20 cellular contexts compared by ENCODE assay signal in the genomic region with DNA sequence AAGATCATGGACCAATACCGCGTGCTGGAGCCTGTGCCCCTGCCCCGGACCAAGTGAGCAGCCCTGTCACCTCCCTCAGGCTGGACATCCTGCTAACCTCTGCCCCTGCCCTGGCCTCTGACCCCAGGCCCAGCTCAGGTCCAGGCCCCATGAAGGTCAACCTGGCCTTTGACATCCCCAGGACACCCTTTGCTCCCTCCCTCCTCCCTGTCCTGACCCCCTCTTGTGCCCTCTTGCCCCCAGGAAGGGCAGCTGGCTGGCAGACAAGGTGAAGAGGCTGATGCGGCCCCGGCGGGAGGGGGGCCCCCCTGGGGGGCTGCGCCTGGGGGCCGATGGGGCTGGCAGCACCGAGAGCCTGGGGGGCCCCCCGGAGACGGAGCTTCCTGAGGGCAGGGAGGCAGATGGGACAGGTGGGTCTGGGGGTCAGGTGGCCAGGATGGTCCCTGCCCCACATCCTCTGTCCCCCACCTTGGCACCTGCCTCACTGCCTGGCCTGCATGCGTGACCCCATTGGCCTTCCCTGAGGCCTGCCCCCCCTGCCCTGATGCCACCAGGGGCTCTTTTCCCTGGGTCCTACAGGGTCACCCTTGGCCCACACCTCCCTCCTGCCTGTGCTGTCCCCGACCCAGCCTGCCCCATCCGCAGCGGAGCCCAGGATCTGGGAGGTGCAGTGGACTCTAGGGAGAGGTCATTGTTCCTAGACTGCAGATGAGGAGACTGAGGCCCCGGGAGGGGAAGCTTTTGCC. TPM values are rescaled to one million over a fixed set of nuclear protein-coding genes. Genes with fewer than 3 reads are reported as not detected.
DNase-seq lines count a peak whose midpoint lies in the region; ATAC-seq and TF ChIP-seq lines count a peak whose summit lies in the region.
"Had no signal": no experiment of that assay in that cellular context is flagged by ENCODE, and none has a peak within 500 bp of the region (broad histone marks: within the 10 kb centered on the region; RNA-seq: fewer than 3 reads in every experiment).

No MANE protein-coding gene starts in this region.

- no peaks in the 10 kb centered on the region for H3K9me3 ChIP-seq in SK-N-SH
- H3K9me3 ChIP-seq in RWPE2 (ENCODE audit: severe bottlenecking) = no peaks in the 10 kb centered on the region
- no peaks in the 10 kb centered on the region for H3K9me3 ChIP-seq in adrenal gland (replicated peaks in 1 of 3)
- H3K9me3 ChIP-seq: Caco-2, MG63 had no signal

- H3K9ac ChIP-seq in SK-N-SH = no peak overlapping the region

- H3K4me3 ChIP-seq in SK-N-SH (ENCODE audit: low read depth in 2 of 2, low read length in 1 of 2) = no peak overlapping the region
- H3K4me3 ChIP-seq in RWPE2 (ENCODE audit: severe bottlenecking) = no peak overlapping the region
- H3K4me3 ChIP-seq in adrenal gland = no peak overlapping the region
- H3K4me3 ChIP-seq: MG63 had no signal

- POLR2A ChIA-PET in SK-N-SH (lab: Yijun Ruan, JAX) = interaction anchor here (2.2 kb wide), 1 partner anchor 36 kb away, joined by 9 read pairs; a partner anchor contains a TSS
- POLR2A ChIA-PET in activated CD4-positive, alpha-beta T cell treated with anti-CD3 and anti-CD28 coated beads, Interleukin-2, amount 10 ng/mL, durations not matched to agents 7 days and 5 days (lab: Charles Lee) = no interaction called here

- CTCF ChIA-PET in SK-N-SH (lab: Yijun Ruan, JAX) = interaction anchor here (0.8 to 5.5 kb wide), 11 partner anchors 11 to 299 kb away, joined by 3 to 42 read pairs (median 5); a partner anchor contains a TSS
- CTCF ChIA-PET in activated CD4-positive, alpha-beta T cell treated with anti-CD3 and anti-CD28 coated beads, Interleukin-2, amount 10 ng/mL, durations not matched to agents 7 days and 5 days (lab: Charles Lee) = interaction anchor here (1.2 to 2.8 kb wide), 7 partner anchors 8 to 163 kb away, joined by 3 to 15 read pairs (median 4); a partner anchor contains a TSS

- H3K27me3 ChIP-seq in SK-N-SH (ENCODE audit: insufficient read depth) = no peaks in the 10 kb centered on the region
- H3K27me3 ChIP-seq in RWPE2 (ENCODE audit: insufficient read depth, poor library complexity, severe bottlenecking) = no peaks in the 10 kb centered on the region
- H3K27me3 ChIP-seq in adrenal gland = no peaks in the 10 kb centered on the region
- H3K27me3 ChIP-seq: MG63 had no signal

- H3K4me1 ChIP-seq in SK-N-SH (ENCODE audit: control insufficient read depth in 1 of 2, insufficient read depth in 2 of 2, low read depth in 1 of 2, low read length in 1 of 2) = peaks cover 10 to 20% of the 10 kb centered on the region in 2 experiments; a peak in 3 of 4 replicates
- peaks cover 21% of the 10 kb centered on the region for H3K4me1 ChIP-seq in RWPE2 (ENCODE audit: insufficient read depth, poor library complexity, severe bottlenecking)
- peaks cover 14 to 22% of the 10 kb centered on the region in 2 donors for H3K4me1 ChIP-seq in adrenal gland (replicated peaks in 1 of 2)

- no peak for TF ChIP-seq EP300 in SK-N-SH (IDR thresholded peaks at IDR 0.05; ENCODE audit: borderline replicate concordance in 1 of 2, low read depth in 1 of 2, low read length in 1 of 2)

- H2AFZ ChIP-seq in SK-N-SH (ENCODE audit: low read depth) = no peak overlapping the region

- no peak overlapping the region for H3K4me3 Mint-ChIP-seq in activated CD4-positive, alpha-beta T cell treated with anti-CD3 and anti-CD28 coated beads, Interleukin-2, amount 10 ng/mL, durations not matched to agents 7 days and 5 days
- H3K4me3 Mint-ChIP-seq: B cell; CD4-positive, alpha-beta T cell; IgD-negative memory B cell had no signal

- no peaks in the 10 kb centered on the region for H3K36me3 ChIP-seq in SK-N-SH (replicated peaks in 1 of 2; ENCODE audit: control insufficient read depth in 1 of 2, insufficient read depth in 2 of 2, low read length in 1 of 2)
- H3K36me3 ChIP-seq in RWPE2 (ENCODE audit: low read depth) = no peaks in the 10 kb centered on the region
- no peaks in the 10 kb centered on the region for H3K36me3 ChIP-seq in adrenal gland (replicated peaks in 1 of 2)
- H3K36me3 ChIP-seq: MG63 had no signal

- WGBS in SK-N-SH (ENCODE audit: low lambda C conversion rate) = 79% methylated on average over 15 of the region's 16 CpGs
- 60 to 80% (median 62%) methylated on average over 3 to 16 of the region's 16 CpGs; no CpG with 5 or more reads in 1 of the 4 donors for WGBS in adrenal gland, 4 donors

- peaks cover 22% of the 10 kb centered on the region for H3K4me1 Mint-ChIP-seq in activated CD4-positive, alpha-beta T cell treated with anti-CD3 and anti-CD28 coated beads, Interleukin-2, amount 10 ng/mL, durations not matched to agents 7 days and 5 days

- H3K79me2 ChIP-seq in SK-N-SH (ENCODE audit: insufficient read depth) = no peaks in the 10 kb centered on the region

- H3K9me2 ChIP-seq in SK-N-SH = no peaks in the 10 kb centered on the region

- TF ChIP-seq CTCF in SK-N-SH (IDR thresholded peaks at IDR 0.05) = no peak
- no peak for TF ChIP-seq CTCF in RWPE2 (IDR thresholded peaks at IDR 0.05; ENCODE audit: poor library complexity, severe bottlenecking)
- no peak for TF ChIP-seq CTCF in adrenal gland (IDR thresholded peaks at IDR 0.05)

- DNase-seq in SK-N-SH (peak; percentile 40), RWPE2 (ENCODE audit: low spot score) (peak; percentile 62), islet precursor cell (peak; percentile 46), RKO (ENCODE audit: low spot score) (no peak), NCI-H748 (lab: John Stamatoyannopoulos, UW; ENCODE audit: unreplicated experiment) (no peak), adrenal gland (no peak)
- no peak for DNase-seq in activated CD4-positive, alpha-beta T cell treated with anti-CD3 and anti-CD28 coated beads, Interleukin-2, amount 10 ng/mL, durations not matched to agents 7 days and 5 days
- DNase-seq: Caco-2; CD4-positive, alpha-beta T cell; Kasumi-1; MG63; NCI-H1048; NCI-H1436 treated with DMSO at 0.1 percent for 48 hours; NCI-H2029; NCI-H446 treated with DMSO at 0.1 percent for 48 hours; RPMI8226 had no signal

- no peaks in the 10 kb centered on the region for H4K20me1 ChIP-seq in SK-N-SH (ENCODE audit: insufficient read depth)

- no peak overlapping the region for H3K27ac Mint-ChIP-seq in activated CD4-positive, alpha-beta T cell treated with anti-CD3 and anti-CD28 coated beads, Interleukin-2, amount 10 ng/mL, durations not matched to agents 7 days and 5 days
- H3K27ac Mint-ChIP-seq: B cell; CD4-positive, alpha-beta T cell; IgD-negative memory B cell had no signal

- TF ChIP-seq POLR2A in adrenal gland (IDR thresholded peaks at IDR 0.05) = no peak

- H3K4me2 ChIP-seq in SK-N-SH = no peak overlapping the region

- intact Hi-C loops in adrenal gland (cut with DNase I) = loop anchor here (5.0 to 10.0 kb wide), 2 partner anchors 42 to 301 kb away; no protein-coding TSS in a partner anchor

- H3K9me3 Mint-ChIP-seq in activated CD4-positive, alpha-beta T cell treated with anti-CD3 and anti-CD28 coated beads, Interleukin-2, amount 10 ng/mL, durations not matched to agents 7 days and 5 days = no peaks in the 10 kb centered on the region
- H3K9me3 Mint-ChIP-seq: CD4-positive, alpha-beta T cell; IgD-negative memory B cell had no signal

- peaks cover 7% of the 10 kb centered on the region for H3K36me3 Mint-ChIP-seq in activated CD4-positive, alpha-beta T cell treated with anti-CD3 and anti-CD28 coated beads, Interleukin-2, amount 10 ng/mL, durations not matched to agents 7 days and 5 days (ENCODE audit: low read depth)

- peaks cover 12% of the 10 kb centered on the region for H3F3A ChIP-seq in SK-N-SH (replicated peaks; ENCODE audit: insufficient read depth)

- H3K27ac ChIP-seq in SK-N-SH (ENCODE audit: low read depth in 2 of 2, low read length in 1 of 2) = no peak overlapping the region
- no peak overlapping the region for H3K27ac ChIP-seq in RWPE2 (ENCODE audit: poor library complexity, severe bottlenecking)
- no peak overlapping the region for H3K27ac ChIP-seq in adrenal gland
- H3K27ac ChIP-seq: HL-60 had no signal

- no peaks in the 10 kb centered on the region for H3K27me3 Mint-ChIP-seq in activated CD4-positive, alpha-beta T cell treated with anti-CD3 and anti-CD28 coated beads, Interleukin-2, amount 10 ng/mL, durations not matched to agents 7 days and 5 days
- H3K27me3 Mint-ChIP-seq: B cell; CD4-positive, alpha-beta T cell; IgD-negative memory B cell had no signal

- TF ChIP-seq RAD21 in SK-N-SH (IDR thresholded peaks at IDR 0.05; ENCODE audit: low read length) = no peak

- ATAC-seq in SK-N-SH treated with all-trans-retinoic acid at 6 μM for 48 hours (no peak), RWPE2 (ENCODE audit: low read depth) (no peak)

RNA-seq across cellular contexts. Expression of a gene that starts 5.0 kb away (rescaled TPM):
- polyA plus RNA-seq in SK-N-SH (2012; rRNA removed) = 43.4 and 44.7 TPM in 2 replicates
- polyA plus RNA-seq in SK-N-SH (2012; cell fraction: cytosol; rRNA removed) = 15.4 and 27.8 TPM in 2 replicates
- polyA plus RNA-seq in SK-N-SH (2012; cell fraction: nucleus; rRNA removed) = 86.8 and 120 TPM in 2 replicates
- 10 to 100 TPM; 31.0 to 43.0 TPM for total RNA-seq in activated CD4-positive, alpha-beta T cell treated with anti-CD3 and anti-CD28 coated beads, Interleukin-2, amount 10 ng/mL, durations not matched to agents 7 days and 5 days
- total RNA-seq in adrenal gland = 10 to 100 TPM; 13.4 to 89.3 (median 27.0) TPM
- 10 to 100 TPM in 2 of 3 donors, 1 to 10 TPM in 1; 4.9 to 29.8 (median 14.4) TPM for polyA plus RNA-seq in adrenal gland

RNA-seq across cellular contexts. Expression of a gene that starts 13.9 kb away (rescaled TPM):
- polyA plus RNA-seq in SK-N-SH (2012; rRNA removed) (2.4 and 3.4 TPM in 2 replicates), adrenal gland (100 to 1,000 TPM in 1 of 3 donors, 10 to 100 TPM in 1, 1 to 10 TPM in 1; 5.1 to 143 (median 47.9) TPM)
- 1.3 and 2.7 TPM in 2 replicates for polyA plus RNA-seq in SK-N-SH (2012; cell fraction: cytosol; rRNA removed)
- 1.5 and 4.3 TPM in 2 replicates for polyA plus RNA-seq in SK-N-SH (2012; cell fraction: nucleus; rRNA removed)
- 100 to 1,000 TPM; 103 to 127 TPM for total RNA-seq in activated CD4-positive, alpha-beta T cell treated with anti-CD3 and anti-CD28 coated beads, Interleukin-2, amount 10 ng/mL, durations not matched to agents 7 days and 5 days
- total RNA-seq in adrenal gland = 10 to 100 TPM in 7 of 8 donors, 1 to 10 TPM in 1; 8.9 to 22.6 (median 14.5) TPM

RNA-seq across cellular contexts. Expression of a gene that starts 36.0 kb away (rescaled TPM):
- polyA plus RNA-seq in SK-N-SH (2012; rRNA removed) (875 and 1,000 TPM in 2 replicates), adrenal gland (100 to 1,000 TPM; 403 to 713 (median 555) TPM)
- 911 and 944 TPM in 2 replicates for polyA plus RNA-seq in SK-N-SH (2012; cell fraction: cytosol; rRNA removed)
- polyA plus RNA-seq in SK-N-SH (2012; cell fraction: nucleus; rRNA removed) = 283 and 326 TPM in 2 replicates
- 100 to 1,000 TPM in 1 of 2 experiments, 10 to 100 TPM in 1; 97.4 to 106 TPM for total RNA-seq in activated CD4-positive, alpha-beta T cell treated with anti-CD3 and anti-CD28 coated beads, Interleukin-2, amount 10 ng/mL, durations not matched to agents 7 days and 5 days
- total RNA-seq in adrenal gland = 100 to 1,000 TPM; 324 to 684 (median 429) TPM

RNA-seq across cellular contexts. Expression of a gene that starts 36.6 kb away (rescaled TPM):
- 649 and 699 TPM in 2 replicates for polyA plus RNA-seq in SK-N-SH (2012; rRNA removed)
- 528 and 601 TPM in 2 replicates for polyA plus RNA-seq in SK-N-SH (2012; cell fraction: cytosol; rRNA removed)
- polyA plus RNA-seq in SK-N-SH (2012; cell fraction: nucleus; rRNA removed) = 225 and 384 TPM in 2 replicates
- total RNA-seq in activated CD4-positive, alpha-beta T cell treated with anti-CD3 and anti-CD28 coated beads, Interleukin-2, amount 10 ng/mL, durations not matched to agents 7 days and 5 days = 100 to 1,000 TPM; 160 to 171 TPM
- total RNA-seq in adrenal gland = 100 to 1,000 TPM; 286 to 991 (median 377) TPM
- polyA plus RNA-seq in adrenal gland = 100 to 1,000 TPM; 362 to 855 (median 658) TPM

RNA-seq across cellular contexts. Expression of a gene that starts 48.6 kb away (rescaled TPM):
- polyA plus RNA-seq in SK-N-SH (2012; rRNA removed) (27.8 and 31.7 TPM in 2 replicates), adrenal gland (10 to 100 TPM; 18.2 to 62.1 (median 56.0) TPM)
- 24.0 and 31.6 TPM in 2 replicates for polyA plus RNA-seq in SK-N-SH (2012; cell fraction: cytosol; rRNA removed)
- polyA plus RNA-seq in SK-N-SH (2012; cell fraction: nucleus; rRNA removed) = 42.5 and 71.4 TPM in 2 replicates
- total RNA-seq in activated CD4-positive, alpha-beta T cell treated with anti-CD3 and anti-CD28 coated beads, Interleukin-2, amount 10 ng/mL, durations not matched to agents 7 days and 5 days = 10 to 100 TPM; 24.8 to 32.0 TPM
- 10 to 100 TPM; 33.2 to 74.4 (median 58.7) TPM for total RNA-seq in adrenal gland

Comparison
In these comparisons a context has a peak if more than half of its experiments do, and no peak if none do; other contexts are left out.
1. DNase-seq: peak in SK-N-SH (single experiment), RWPE2 (single experiment) and islet precursor cell (single experiment); none in activated CD4-positive, alpha-beta T cell treated with anti-CD3 and anti-CD28 coated beads, Interleukin-2, amount 10 ng/mL, durations not matched to agents 7 days and 5 days (single experiment), RKO (single experiment), NCI-H748 (single experiment) and adrenal gland (0 of 7).
2. RNA of a gene that starts 13.9 kb away (total RNA-seq): 103 to 127 TPM in activated CD4-positive, alpha-beta T cell treated with anti-CD3 and anti-CD28 coated beads, Interleukin-2, amount 10 ng/mL, durations not matched to agents 7 days and 5 days; 8.9 to 22.6 TPM in adrenal gland; every median in the first group is over 4 times any median in the second.